Comparison of ENCODE assay signal across 8 cellular contexts in the genomic region with DNA sequence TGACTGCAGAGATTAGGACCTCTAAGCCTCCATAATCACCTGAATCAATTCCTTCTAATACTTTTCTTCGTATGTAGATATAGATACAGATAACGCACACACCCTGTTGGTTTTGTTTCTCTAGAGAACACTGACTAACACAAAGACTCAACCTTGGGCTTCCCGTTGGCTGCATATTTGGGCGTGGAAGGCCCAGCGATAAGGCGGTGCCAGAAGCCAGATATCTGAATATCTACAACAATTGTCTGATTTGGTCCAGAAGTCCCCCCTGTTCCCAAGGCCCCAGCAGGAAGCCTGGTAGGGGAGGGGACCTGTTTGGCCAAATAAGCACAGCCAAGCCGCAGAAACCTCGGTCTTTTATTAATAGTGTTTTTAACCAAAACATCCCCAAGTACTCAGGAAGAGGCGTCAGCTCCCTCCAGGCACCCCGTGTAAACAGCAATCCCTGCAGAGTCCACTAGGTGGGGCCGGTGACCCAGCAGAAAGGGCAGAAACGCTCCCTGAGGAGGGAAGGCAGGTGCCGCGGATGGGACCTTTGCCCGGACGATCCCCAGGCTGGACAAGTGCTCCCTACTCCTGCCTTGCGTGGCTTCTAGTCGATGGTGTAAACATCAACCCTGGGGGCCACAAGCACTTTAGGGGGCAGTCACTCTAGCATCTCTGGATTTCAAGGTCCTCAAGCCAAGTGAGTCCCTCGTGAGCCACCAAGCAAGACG. TPM values are rescaled to one million over a fixed set of nuclear protein-coding genes. Genes with fewer than 3 reads are reported as not detected.
DNase-seq lines count a peak whose midpoint lies in the region; ATAC-seq, FAIRE-seq and TF ChIP-seq lines count a peak whose summit lies in the region.

No MANE protein-coding gene starts in this region.

- TF ChIP-seq CTCF in KMS-11 (conservative IDR thresholded peaks at IDR 0.05; ENCODE audit: low read depth, low read length) (peak; percentile 68), left ventricle myocardium inferior (IDR thresholded peaks at IDR 0.05; ENCODE audit: borderline replicate concordance) (peak; percentile 93)

- H3K9me3 ChIP-seq in left ventricle myocardium inferior (replicated peaks) = no peaks in the 10 kb centered on the region
- H3K9me3 ChIP-seq in aorta (ENCODE audit: control insufficient read depth, low read length) = no peaks in the 10 kb centered on the region

- H4K20me1 ChIP-seq in KMS-11 (ENCODE audit: insufficient read depth) = no peaks in the 10 kb centered on the region

- FAIRE-seq in G401.6 (lab: Jason Lieb, UNC) = peak; percentile 73

- 8 to 11% methylated on average over 20 of the region's 20 CpGs for WGBS in aorta, 2 donors

- no peak overlapping the region for H3K4me3 ChIP-seq in KMS-11 (IDR thresholded peaks at IDR 0.05; ENCODE audit: insufficient read depth, low read depth, low read length)
- H3K4me3 ChIP-seq in left ventricle myocardium inferior = no peak overlapping the region
- H3K4me3 ChIP-seq in aorta (ENCODE audit: low read length in 2 of 2) = no peak overlapping the region

- ATAC-seq in aorta (ENCODE audit: low FRiP score) = peak; percentile 91

- H3K4me2 ChIP-seq in KMS-11 = no peak overlapping the region

- H3K9ac ChIP-seq in KMS-11 = no peak overlapping the region

- peak overlapping the region; percentile 52 for H2AFZ ChIP-seq in KMS-11 (ENCODE audit: low read depth)

- H3K36me3 ChIP-seq in KMS-11 (ENCODE audit: insufficient read depth) (no peaks in the 10 kb centered on the region), left ventricle myocardium inferior (no peaks in the 10 kb centered on the region), aorta (ENCODE audit: control insufficient read depth in 1 of 2, insufficient read depth in 2 of 2, low read length in 1 of 2) (no peaks in the 10 kb centered on the region)

- H3K27ac ChIP-seq in KMS-11 (no peak overlapping the region), left ventricle myocardium inferior (replicated peaks) (peak overlapping the region; percentile 80), aorta (ENCODE audit: low read depth in 1 of 2, low read length in 2 of 2) (no peak overlapping the region)

- DNase-seq in T-helper 2 cell (peak; percentile 53 to 82 (median 68)), amygdala (lab: John Stamatoyannopoulos, UW) (peak in 41 of 56 donors; percentile 20 to 77 (median 49)), left ventricle myocardium inferior (peak; percentile 85), renal cortical epithelial cell (ENCODE audit: low read depth) (peak; percentile 19), aorta (peak; percentile 88 to 94), GOT3 (lab: John Stamatoyannopoulos, UW) (no peak)

- H3K27me3 ChIP-seq in KMS-11 (ENCODE audit: insufficient read depth, low read depth) = peaks cover 21% of the 10 kb centered on the region; the same call in 1 of the 2 replicates
- H3K27me3 ChIP-seq in left ventricle myocardium inferior (ENCODE audit: low read depth) = no peaks in the 10 kb centered on the region
- no peaks in the 10 kb centered on the region for H3K27me3 ChIP-seq in aorta (ENCODE audit: control insufficient read depth in 1 of 2, insufficient read depth in 2 of 2, low read length in 1 of 2)

- intact Hi-C loops in left ventricle myocardium inferior (cut with micrococcal nuclease) (loop anchor here (2.0 kb wide), 1 partner anchor 64 kb away; no protein-coding TSS in a partner anchor), aorta (cut with DNase I) (loop anchor here (2.0 to 5.0 kb wide), 3 partner anchors 24 to 64 kb away; no protein-coding TSS in a partner anchor)

- no peaks in the 10 kb centered on the region for H3K79me2 ChIP-seq in KMS-11 (ENCODE audit: insufficient read depth, low read depth)

- H3K4me1 ChIP-seq in KMS-11 (ENCODE audit: low read depth, poor library complexity, severe bottlenecking) = peaks cover 18% of the 10 kb centered on the region
- peaks cover 56% of the 10 kb centered on the region for H3K4me1 ChIP-seq in left ventricle myocardium inferior
- no peaks in the 10 kb centered on the region for H3K4me1 ChIP-seq in aorta (ENCODE audit: control insufficient read depth in 1 of 2, insufficient read depth in 2 of 2, low read length in 2 of 2)

RNA-seq across cellular contexts. Expression of a gene that starts 56.9 kb away (rescaled TPM):
- total RNA-seq in left ventricle myocardium inferior = 170 TPM
- 69.1 and 116 TPM in 2 replicates for total RNA-seq in renal cortical epithelial cell
- total RNA-seq in aorta = 100 to 1,000 TPM; 167 to 172 TPM
- polyA plus RNA-seq in aorta = 10 to 100 TPM; 41.8 to 72.4 TPM
